Comparison of ENCODE assay signal across 2 cellular contexts in the genomic region with DNA sequence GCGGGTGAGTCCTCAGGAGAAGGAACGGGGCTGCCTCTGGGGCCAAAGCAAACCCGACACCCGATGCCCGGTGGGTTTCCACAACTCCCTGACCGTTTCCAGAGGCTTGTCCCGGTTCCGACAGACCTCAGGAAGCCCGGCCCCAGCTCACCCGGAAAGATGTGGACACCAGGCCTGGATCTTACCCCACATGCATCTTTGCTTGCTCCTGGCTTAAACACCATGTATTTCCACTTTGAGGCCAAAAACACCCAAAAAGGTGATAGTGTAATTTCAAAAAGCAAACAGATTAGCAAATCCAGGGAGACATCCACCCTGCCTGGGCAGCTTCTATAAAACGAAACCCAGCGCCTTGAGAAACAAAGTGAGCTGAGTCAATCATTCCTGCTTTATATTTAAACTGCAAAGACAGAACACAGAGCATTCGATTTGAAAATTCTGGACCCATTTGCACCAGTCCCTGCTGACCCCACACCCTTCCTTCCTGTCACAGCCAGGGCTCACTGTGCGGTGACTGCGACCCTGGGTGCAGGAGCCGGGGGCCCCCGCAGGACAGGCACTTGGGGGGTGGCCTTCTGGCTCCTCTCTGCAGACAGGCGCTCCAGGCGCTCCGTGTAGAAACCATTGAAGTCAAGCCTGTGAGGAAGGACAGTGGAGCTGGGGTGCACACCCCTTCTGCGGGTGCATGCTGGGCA.
TF ChIP-seq lines count a peak whose summit lies in the region.

No MANE protein-coding gene starts in this region.

TF ChIP-seq in liver, 16 proteins besides CTCF, POLR2A, EP300 and RAD21:
- no peak for TF ChIP-seq FOXA1 (IDR thresholded peaks at IDR 0.05)
- TF ChIP-seq, protein P1, sequence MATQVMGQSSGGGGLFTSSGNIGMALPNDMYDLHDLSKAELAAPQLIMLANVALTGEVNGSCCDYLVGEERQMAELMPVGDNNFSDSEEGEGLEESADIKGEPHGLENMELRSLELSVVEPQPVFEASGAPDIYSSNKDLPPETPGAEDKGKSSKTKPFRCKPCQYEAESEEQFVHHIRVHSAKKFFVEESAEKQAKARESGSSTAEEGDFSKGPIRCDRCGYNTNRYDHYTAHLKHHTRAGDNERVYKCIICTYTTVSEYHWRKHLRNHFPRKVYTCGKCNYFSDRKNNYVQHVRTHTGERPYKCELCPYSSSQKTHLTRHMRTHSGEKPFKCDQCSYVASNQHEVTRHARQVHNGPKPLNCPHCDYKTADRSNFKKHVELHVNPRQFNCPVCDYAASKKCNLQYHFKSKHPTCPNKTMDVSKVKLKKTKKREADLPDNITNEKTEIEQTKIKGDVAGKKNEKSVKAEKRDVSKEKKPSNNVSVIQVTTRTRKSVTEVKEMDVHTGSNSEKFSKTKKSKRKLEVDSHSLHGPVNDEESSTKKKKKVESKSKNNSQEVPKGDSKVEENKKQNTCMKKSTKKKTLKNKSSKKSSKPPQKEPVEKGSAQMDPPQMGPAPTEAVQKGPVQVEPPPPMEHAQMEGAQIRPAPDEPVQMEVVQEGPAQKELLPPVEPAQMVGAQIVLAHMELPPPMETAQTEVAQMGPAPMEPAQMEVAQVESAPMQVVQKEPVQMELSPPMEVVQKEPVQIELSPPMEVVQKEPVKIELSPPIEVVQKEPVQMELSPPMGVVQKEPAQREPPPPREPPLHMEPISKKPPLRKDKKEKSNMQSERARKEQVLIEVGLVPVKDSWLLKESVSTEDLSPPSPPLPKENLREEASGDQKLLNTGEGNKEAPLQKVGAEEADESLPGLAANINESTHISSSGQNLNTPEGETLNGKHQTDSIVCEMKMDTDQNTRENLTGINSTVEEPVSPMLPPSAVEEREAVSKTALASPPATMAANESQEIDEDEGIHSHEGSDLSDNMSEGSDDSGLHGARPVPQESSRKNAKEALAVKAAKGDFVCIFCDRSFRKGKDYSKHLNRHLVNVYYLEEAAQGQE (IDR thresholded peaks at IDR 0.05), result no peak
- TF ChIP-seq, protein P2, sequence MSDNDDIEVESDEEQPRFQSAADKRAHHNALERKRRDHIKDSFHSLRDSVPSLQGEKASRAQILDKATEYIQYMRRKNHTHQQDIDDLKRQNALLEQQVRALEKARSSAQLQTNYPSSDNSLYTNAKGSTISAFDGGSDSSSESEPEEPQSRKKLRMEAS (IDR thresholded peaks at IDR 0.05), result no peak
- TF ChIP-seq GABPA (IDR thresholded peaks at IDR 0.05 in 1 of 2, conservative IDR thresholded peaks at IDR 0.05 in 1 of 2), result no peak
- TF ChIP-seq JUND (IDR thresholded peaks at IDR 0.05), result no peak
- TF ChIP-seq FOXA2 (IDR thresholded peaks at IDR 0.05), result no peak
- TF ChIP-seq HNF4G (IDR thresholded peaks at IDR 0.05), result no peak
- no peak for TF ChIP-seq TAF1 (conservative IDR thresholded peaks at IDR 0.05)
- TF ChIP-seq RXRA (IDR thresholded peaks at IDR 0.05), result no peak
- TF ChIP-seq EGR1 (IDR thresholded peaks at IDR 0.05; ENCODE audit: low read depth in 2 of 2), result no peak
- TF ChIP-seq, protein P3, sequence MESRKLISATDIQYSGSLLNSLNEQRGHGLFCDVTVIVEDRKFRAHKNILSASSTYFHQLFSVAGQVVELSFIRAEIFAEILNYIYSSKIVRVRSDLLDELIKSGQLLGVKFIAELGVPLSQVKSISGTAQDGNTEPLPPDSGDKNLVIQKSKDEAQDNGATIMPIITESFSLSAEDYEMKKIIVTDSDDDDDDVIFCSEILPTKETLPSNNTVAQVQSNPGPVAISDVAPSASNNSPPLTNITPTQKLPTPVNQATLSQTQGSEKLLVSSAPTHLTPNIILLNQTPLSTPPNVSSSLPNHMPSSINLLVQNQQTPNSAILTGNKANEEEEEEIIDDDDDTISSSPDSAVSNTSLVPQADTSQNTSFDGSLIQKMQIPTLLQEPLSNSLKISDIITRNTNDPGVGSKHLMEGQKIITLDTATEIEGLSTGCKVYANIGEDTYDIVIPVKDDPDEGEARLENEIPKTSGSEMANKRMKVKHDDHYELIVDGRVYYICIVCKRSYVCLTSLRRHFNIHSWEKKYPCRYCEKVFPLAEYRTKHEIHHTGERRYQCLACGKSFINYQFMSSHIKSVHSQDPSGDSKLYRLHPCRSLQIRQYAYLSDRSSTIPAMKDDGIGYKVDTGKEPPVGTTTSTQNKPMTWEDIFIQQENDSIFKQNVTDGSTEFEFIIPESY (IDR thresholded peaks at IDR 0.05), result no peak
- no peak for TF ChIP-seq HNF4A (conservative IDR thresholded peaks at IDR 0.05)
- TF ChIP-seq YY1 (IDR thresholded peaks at IDR 0.05), result no peak
- no peak for TF ChIP-seq SP1 (IDR thresholded peaks at IDR 0.05)
- TF ChIP-seq, protein P4, sequence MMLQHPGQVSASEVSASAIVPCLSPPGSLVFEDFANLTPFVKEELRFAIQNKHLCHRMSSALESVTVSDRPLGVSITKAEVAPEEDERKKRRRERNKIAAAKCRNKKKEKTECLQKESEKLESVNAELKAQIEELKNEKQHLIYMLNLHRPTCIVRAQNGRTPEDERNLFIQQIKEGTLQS (IDR thresholded peaks at IDR 0.05), result no peak
- no peak for TF ChIP-seq NR2F2 (IDR thresholded peaks at IDR 0.05)

TF ChIP-seq in HepG2, 621 proteins besides CTCF, POLR2A, EP300 and RAD21:
- TF ChIP-seq, protein P5, sequence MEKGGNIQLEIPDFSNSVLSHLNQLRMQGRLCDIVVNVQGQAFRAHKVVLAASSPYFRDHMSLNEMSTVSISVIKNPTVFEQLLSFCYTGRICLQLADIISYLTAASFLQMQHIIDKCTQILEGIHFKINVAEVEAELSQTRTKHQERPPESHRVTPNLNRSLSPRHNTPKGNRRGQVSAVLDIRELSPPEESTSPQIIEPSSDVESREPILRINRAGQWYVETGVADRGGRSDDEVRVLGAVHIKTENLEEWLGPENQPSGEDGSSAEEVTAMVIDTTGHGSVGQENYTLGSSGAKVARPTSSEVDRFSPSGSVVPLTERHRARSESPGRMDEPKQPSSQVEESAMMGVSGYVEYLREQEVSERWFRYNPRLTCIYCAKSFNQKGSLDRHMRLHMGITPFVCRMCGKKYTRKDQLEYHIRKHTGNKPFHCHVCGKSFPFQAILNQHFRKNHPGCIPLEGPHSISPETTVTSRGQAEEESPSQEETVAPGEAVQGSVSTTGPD (CRISPR knock-in tag; IDR thresholded peaks at IDR 0.05), result no peak
- TF ChIP-seq, protein P6, sequence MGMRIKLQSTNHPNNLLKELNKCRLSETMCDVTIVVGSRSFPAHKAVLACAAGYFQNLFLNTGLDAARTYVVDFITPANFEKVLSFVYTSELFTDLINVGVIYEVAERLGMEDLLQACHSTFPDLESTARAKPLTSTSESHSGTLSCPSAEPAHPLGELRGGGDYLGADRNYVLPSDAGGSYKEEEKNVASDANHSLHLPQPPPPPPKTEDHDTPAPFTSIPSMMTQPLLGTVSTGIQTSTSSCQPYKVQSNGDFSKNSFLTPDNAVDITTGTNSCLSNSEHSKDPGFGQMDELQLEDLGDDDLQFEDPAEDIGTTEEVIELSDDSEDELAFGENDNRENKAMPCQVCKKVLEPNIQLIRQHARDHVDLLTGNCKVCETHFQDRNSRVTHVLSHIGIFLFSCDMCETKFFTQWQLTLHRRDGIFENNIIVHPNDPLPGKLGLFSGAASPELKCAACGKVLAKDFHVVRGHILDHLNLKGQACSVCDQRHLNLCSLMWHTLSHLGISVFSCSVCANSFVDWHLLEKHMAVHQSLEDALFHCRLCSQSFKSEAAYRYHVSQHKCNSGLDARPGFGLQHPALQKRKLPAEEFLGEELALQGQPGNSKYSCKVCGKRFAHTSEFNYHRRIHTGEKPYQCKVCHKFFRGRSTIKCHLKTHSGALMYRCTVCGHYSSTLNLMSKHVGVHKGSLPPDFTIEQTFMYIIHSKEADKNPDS (CRISPR knock-in tag; IDR thresholded peaks at IDR 0.05), result no peak
- TF ChIP-seq RBFOX2 (IDR thresholded peaks at IDR 0.05; ENCODE audit: low read depth, low read length) (no peak), ZNF607 (CRISPR knock-in tag; IDR thresholded peaks at IDR 0.05; ENCODE audit: borderline replicate concordance) (no peak), ZNF629 (CRISPR knock-in tag; conservative IDR thresholded peaks at IDR 0.05) (no peak), PHF21A (CRISPR knock-in tag; IDR thresholded peaks at IDR 0.05) (no peak), ZSCAN25 (CRISPR knock-in tag; IDR thresholded peaks at IDR 0.05) (no peak), XBP1 (CRISPR knock-in tag; IDR thresholded peaks at IDR 0.05) (no peak), ZNF317 (CRISPR knock-in tag; IDR thresholded peaks at IDR 0.05) (no peak), PPARG (CRISPR knock-in tag; conservative IDR thresholded peaks at IDR 0.05) (no peak), FOSL2 (CRISPR knock-in tag; IDR thresholded peaks at IDR 0.05) (no peak), ZFP36 (IDR thresholded peaks at IDR 0.05; ENCODE audit: borderline replicate concordance, low read depth, low read length, partially characterized antibody) (no peak), ZFP1 (CRISPR knock-in tag; IDR thresholded peaks at IDR 0.05) (no peak), ZNF143 (CRISPR knock-in tag; IDR thresholded peaks at IDR 0.05) (no peak), ZNF605 (CRISPR knock-in tag; IDR thresholded peaks at IDR 0.05) (no peak), ZNF124 (CRISPR knock-in tag; IDR thresholded peaks at IDR 0.05) (no peak), SMARCE1 (IDR thresholded peaks at IDR 0.05; ENCODE audit: borderline replicate concordance) (no peak)
- TF ChIP-seq, protein P7, sequence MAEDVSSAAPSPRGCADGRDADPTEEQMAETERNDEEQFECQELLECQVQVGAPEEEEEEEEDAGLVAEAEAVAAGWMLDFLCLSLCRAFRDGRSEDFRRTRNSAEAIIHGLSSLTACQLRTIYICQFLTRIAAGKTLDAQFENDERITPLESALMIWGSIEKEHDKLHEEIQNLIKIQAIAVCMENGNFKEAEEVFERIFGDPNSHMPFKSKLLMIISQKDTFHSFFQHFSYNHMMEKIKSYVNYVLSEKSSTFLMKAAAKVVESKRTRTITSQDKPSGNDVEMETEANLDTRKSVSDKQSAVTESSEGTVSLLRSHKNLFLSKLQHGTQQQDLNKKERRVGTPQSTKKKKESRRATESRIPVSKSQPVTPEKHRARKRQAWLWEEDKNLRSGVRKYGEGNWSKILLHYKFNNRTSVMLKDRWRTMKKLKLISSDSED (CRISPR knock-in tag; IDR thresholded peaks at IDR 0.05), result no peak
TF ChIP-seq in HepG2: peak in this region for 0.
